29 cellular contexts compared by ENCODE assay signal in genomic region chr6:166449036-166449435, GRCh38.
"Had no signal": no experiment of that assay in that cellular context is flagged by ENCODE, and none has a peak within 500 bp of the region (broad histone marks: within the 10 kb centered on the region; RNA-seq: fewer than 3 reads in every experiment).

No MANE protein-coding gene starts in this region.

- H3K36me3 ChIP-seq: adrenal gland, breast epithelium, SJSA1 had no signal

- H3K4me3 Mint-ChIP-seq: activated CD4-positive, alpha-beta T cell treated with anti-CD3 and anti-CD28 coated beads, Interleukin-2, amount 10 ng/mL, durations not matched to agents 24 days and 14 days; activated CD8-positive, alpha-beta T cell treated with anti-CD3 and anti-CD28 coated beads for 36 hours; activated naive CD4-positive, alpha-beta T cell treated with anti-CD3 and anti-CD28 coated beads for 36 hours; activated T-cell treated with anti-CD3 and anti-CD28 coated beads, Interleukin-2, amount 50 U/mL, for 4 hours; activated T-helper 1 cell treated with anti-CD3 and anti-CD28 coated beads, Interleukin-12 subunit alpha, Interleukin-12 subunit beta, Interleukin-2, Interleukin-4 antibody, amounts not matched to agents 30 ng/mL and 10 ng/mL and 1 ng/mL, durations not matched to agents 14 hours and 24 hours and 36 hours; central memory CD8-positive, alpha-beta T cell; T-helper 1 cell treated with Interleukin-12 subunit alpha and Interleukin-12 subunit beta and Interleukin-4 antibody, amounts not matched to agents 30 μg/mL and 1 μg/mL, for 36 hours; T-helper 2 cell treated with Interferon-gamma antibody and Interleukin-4, amounts not matched to agents 5 μg/mL and 100 μg/mL, for 36 hours had no signal

- H3K27ac Mint-ChIP-seq: activated CD4-positive, alpha-beta T cell treated with anti-CD3 and anti-CD28 coated beads, Interleukin-2, amount 10 ng/mL, durations not matched to agents 24 days and 14 days; activated CD8-positive, alpha-beta T cell treated with anti-CD3 and anti-CD28 coated beads for 36 hours; activated naive CD4-positive, alpha-beta T cell treated with anti-CD3 and anti-CD28 coated beads for 36 hours; activated T-helper 1 cell treated with anti-CD3 and anti-CD28 coated beads, Interleukin-12 subunit alpha, Interleukin-12 subunit beta, Interleukin-2, Interleukin-4 antibody, amounts not matched to agents 30 ng/mL and 10 ng/mL and 1 ng/mL, durations not matched to agents 14 hours and 24 hours and 36 hours; T-helper 1 cell treated with Interleukin-12 subunit alpha and Interleukin-12 subunit beta and Interleukin-4 antibody, amounts not matched to agents 30 μg/mL and 1 μg/mL, for 36 hours; T-helper 2 cell treated with Interferon-gamma antibody and Interleukin-4, amounts not matched to agents 5 μg/mL and 100 μg/mL, for 36 hours had no signal

- H3K4me1 ChIP-seq: adrenal gland, body of pancreas, breast epithelium, SJSA1 had no signal

- H3K9me3 Mint-ChIP-seq: activated CD4-positive, alpha-beta T cell treated with anti-CD3 and anti-CD28 coated beads, Interleukin-2, amount 10 ng/mL, durations not matched to agents 24 days and 14 days; activated CD8-positive, alpha-beta T cell treated with anti-CD3 and anti-CD28 coated beads for 36 hours; activated naive CD4-positive, alpha-beta T cell treated with anti-CD3 and anti-CD28 coated beads for 36 hours; activated T-helper 1 cell treated with anti-CD3 and anti-CD28 coated beads, Interleukin-12 subunit alpha, Interleukin-12 subunit beta, Interleukin-2, Interleukin-4 antibody, amounts not matched to agents 30 ng/mL and 10 ng/mL and 1 ng/mL, durations not matched to agents 14 hours and 24 hours and 36 hours; central memory CD8-positive, alpha-beta T cell; T-helper 1 cell treated with Interleukin-12 subunit alpha and Interleukin-12 subunit beta and Interleukin-4 antibody, amounts not matched to agents 30 μg/mL and 1 μg/mL, for 36 hours; T-helper 2 cell treated with Interferon-gamma antibody and Interleukin-4, amounts not matched to agents 5 μg/mL and 100 μg/mL, for 36 hours had no signal

- H3K4me3 ChIP-seq: adrenal gland, body of pancreas, breast epithelium, PC-9, SJSA1 had no signal

- H3K4me1 Mint-ChIP-seq: central memory CD8-positive, alpha-beta T cell had no signal

- H3K27me3 Mint-ChIP-seq: activated CD4-positive, alpha-beta T cell treated with anti-CD3 and anti-CD28 coated beads, Interleukin-2, amount 10 ng/mL, durations not matched to agents 24 days and 14 days; activated CD8-positive, alpha-beta T cell treated with anti-CD3 and anti-CD28 coated beads for 36 hours had no signal

- ATAC-seq: activated CD8-positive, alpha-beta T cell treated with anti-CD3 and anti-CD28 coated beads for 36 hours; activated naive CD4-positive, alpha-beta T cell treated with anti-CD3 and anti-CD28 coated beads, Interleukin-2, amount 50 U/mL, for 72 hours; activated T-cell treated with anti-CD3 and anti-CD28 coated beads, Interleukin-2, amount 50 U/mL, for 4 hours; body of pancreas had no signal

- DNase-seq: activated CD4-positive, alpha-beta T cell treated with anti-CD3 and anti-CD28 coated beads, Interleukin-2, amount 10 ng/mL, durations not matched to agents 24 days and 14 days; activated CD4-positive, alpha-beta T cell treated with anti-CD3 and anti-CD28 coated beads, Interleukin-2, amount 50 U/mL, for 4 hours; activated CD8-positive, alpha-beta T cell treated with anti-CD3 and anti-CD28 coated beads for 36 hours; activated gamma-delta T cell treated with Interleukin-2 at 50 U/mL for 16 hours; activated naive CD4-positive, alpha-beta T cell treated with anti-CD3 and anti-CD28 coated beads for 36 hours; activated T-cell treated with anti-CD3 and anti-CD28 coated beads for 4 hours; activated T-cell treated with anti-CD3 and anti-CD28 coated beads, Interleukin-2, amount 50 U/mL, for 4 hours; adrenal gland; body of pancreas; Kasumi-1; KG1; MM.1S; MV-4-11; NCI-H1092; NCI-H1436 treated with DMSO at 0.1 percent for 48 hours; NCI-H1694 treated with DMSO at 0.1 percent for 48 hours; NCI-H2029; NCI-H345; NCI-H524 treated with DMSO at 0.1 percent for 48 hours; PC-9; SHP77 treated with DMSO at 0.1 percent for 48 hours; SK-N-SH had no signal

- H3K27ac ChIP-seq: adrenal gland, body of pancreas, breast epithelium, PC-9, SJSA1 had no signal

- H3K9me3 ChIP-seq: adrenal gland, body of pancreas, breast epithelium, SK-N-SH had no signal

- H3K27me3 ChIP-seq: adrenal gland, body of pancreas, breast epithelium, SJSA1 had no signal
